1 cellular context compared by ENCODE assay signal in the genomic region with DNA sequence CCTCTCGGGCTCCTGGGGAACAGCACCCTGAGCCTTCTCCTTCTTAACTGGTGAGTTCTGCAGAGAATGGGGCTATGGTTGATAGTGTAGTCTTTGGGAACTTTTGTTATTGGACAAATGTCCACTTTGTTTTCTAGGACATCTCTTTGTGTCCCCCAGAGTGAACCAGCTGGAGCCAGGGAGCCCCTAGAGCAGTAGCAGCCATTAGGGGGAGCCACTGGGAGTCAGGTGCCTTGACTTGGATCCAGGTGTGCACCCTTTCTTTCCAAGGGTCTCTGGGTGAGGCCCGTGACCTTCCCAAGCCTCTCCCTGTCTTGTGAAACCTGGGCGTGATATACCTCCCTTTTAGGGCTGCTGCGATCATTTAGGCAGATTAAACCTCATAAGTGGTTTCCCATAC.
TF ChIP-seq lines count a peak whose summit lies in the region.

No MANE protein-coding gene starts in this region.

TF ChIP-seq in GM23338, 12 proteins besides CTCF, POLR2A, EP300 and RAD21 (continued from another document):
- TF ChIP-seq, protein P1, sequence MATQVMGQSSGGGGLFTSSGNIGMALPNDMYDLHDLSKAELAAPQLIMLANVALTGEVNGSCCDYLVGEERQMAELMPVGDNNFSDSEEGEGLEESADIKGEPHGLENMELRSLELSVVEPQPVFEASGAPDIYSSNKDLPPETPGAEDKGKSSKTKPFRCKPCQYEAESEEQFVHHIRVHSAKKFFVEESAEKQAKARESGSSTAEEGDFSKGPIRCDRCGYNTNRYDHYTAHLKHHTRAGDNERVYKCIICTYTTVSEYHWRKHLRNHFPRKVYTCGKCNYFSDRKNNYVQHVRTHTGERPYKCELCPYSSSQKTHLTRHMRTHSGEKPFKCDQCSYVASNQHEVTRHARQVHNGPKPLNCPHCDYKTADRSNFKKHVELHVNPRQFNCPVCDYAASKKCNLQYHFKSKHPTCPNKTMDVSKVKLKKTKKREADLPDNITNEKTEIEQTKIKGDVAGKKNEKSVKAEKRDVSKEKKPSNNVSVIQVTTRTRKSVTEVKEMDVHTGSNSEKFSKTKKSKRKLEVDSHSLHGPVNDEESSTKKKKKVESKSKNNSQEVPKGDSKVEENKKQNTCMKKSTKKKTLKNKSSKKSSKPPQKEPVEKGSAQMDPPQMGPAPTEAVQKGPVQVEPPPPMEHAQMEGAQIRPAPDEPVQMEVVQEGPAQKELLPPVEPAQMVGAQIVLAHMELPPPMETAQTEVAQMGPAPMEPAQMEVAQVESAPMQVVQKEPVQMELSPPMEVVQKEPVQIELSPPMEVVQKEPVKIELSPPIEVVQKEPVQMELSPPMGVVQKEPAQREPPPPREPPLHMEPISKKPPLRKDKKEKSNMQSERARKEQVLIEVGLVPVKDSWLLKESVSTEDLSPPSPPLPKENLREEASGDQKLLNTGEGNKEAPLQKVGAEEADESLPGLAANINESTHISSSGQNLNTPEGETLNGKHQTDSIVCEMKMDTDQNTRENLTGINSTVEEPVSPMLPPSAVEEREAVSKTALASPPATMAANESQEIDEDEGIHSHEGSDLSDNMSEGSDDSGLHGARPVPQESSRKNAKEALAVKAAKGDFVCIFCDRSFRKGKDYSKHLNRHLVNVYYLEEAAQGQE (IDR thresholded peaks at IDR 0.05; ENCODE audit: unreplicated experiment), result no peak
- TF ChIP-seq, protein P2, sequence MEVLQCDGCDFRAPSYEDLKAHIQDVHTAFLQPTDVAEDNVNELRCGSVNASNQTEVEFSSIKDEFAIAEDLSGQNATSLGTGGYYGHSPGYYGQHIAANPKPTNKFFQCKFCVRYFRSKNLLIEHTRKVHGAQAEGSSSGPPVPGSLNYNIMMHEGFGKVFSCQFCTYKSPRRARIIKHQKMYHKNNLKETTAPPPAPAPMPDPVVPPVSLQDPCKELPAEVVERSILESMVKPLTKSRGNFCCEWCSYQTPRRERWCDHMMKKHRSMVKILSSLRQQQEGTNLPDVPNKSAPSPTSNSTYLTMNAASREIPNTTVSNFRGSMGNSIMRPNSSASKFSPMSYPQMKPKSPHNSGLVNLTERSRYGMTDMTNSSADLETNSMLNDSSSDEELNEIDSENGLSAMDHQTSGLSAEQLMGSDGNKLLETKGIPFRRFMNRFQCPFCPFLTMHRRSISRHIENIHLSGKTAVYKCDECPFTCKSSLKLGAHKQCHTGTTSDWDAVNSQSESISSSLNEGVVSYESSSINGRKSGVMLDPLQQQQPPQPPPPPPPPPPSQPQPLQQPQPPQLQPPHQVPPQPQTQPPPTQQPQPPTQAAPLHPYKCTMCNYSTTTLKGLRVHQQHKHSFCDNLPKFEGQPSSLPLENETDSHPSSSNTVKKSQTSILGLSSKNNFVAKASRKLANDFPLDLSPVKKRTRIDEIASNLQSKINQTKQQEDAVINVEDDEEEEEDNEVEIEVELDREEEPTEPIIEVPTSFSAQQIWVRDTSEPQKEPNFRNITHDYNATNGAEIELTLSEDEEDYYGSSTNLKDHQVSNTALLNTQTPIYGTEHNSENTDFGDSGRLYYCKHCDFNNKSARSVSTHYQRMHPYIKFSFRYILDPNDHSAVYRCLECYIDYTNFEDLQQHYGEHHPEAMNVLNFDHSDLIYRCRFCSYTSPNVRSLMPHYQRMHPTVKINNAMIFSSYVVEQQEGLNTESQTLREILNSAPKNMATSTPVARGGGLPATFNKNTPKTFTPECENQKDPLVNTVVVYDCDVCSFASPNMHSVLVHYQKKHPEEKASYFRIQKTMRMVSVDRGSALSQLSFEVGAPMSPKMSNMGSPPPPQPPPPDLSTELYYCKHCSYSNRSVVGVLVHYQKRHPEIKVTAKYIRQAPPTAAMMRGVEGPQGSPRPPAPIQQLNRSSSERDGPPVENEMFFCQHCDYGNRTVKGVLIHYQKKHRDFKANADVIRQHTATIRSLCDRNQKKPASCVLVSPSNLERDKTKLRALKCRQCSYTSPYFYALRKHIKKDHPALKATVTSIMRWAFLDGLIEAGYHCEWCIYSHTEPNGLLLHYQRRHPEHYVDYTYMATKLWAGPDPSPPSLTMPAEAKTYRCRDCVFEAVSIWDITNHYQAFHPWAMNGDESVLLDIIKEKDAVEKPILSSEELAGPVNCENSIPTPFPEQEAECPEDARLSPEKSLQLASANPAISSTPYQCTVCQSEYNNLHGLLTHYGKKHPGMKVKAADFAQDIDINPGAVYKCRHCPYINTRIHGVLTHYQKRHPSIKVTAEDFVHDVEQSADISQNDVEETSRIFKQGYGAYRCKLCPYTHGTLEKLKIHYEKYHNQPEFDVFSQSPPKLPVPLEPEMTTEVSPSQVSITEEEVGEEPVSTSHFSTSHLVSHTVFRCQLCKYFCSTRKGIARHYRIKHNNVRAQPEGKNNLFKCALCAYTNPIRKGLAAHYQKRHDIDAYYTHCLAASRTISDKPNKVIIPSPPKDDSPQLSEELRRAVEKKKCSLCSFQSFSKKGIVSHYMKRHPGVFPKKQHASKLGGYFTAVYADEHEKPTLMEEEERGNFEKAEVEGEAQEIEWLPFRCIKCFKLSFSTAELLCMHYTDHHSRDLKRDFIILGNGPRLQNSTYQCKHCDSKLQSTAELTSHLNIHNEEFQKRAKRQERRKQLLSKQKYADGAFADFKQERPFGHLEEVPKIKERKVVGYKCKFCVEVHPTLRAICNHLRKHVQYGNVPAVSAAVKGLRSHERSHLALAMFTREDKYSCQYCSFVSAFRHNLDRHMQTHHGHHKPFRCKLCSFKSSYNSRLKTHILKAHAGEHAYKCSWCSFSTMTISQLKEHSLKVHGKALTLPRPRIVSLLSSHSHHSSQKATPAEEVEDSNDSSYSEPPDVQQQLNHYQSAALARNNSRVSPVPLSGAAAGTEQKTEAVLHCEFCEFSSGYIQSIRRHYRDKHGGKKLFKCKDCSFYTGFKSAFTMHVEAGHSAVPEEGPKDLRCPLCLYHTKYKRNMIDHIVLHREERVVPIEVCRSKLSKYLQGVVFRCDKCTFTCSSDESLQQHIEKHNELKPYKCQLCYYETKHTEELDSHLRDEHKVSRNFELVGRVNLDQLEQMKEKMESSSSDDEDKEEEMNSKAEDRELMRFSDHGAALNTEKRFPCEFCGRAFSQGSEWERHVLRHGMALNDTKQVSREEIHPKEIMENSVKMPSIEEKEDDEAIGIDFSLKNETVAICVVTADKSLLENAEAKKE (CRISPR knock-in tag; IDR thresholded peaks at IDR 0.05), result no peak
